8 cellular contexts compared by ENCODE assay signal in genomic region chr5:139439013-139439903, GRCh38. TPM values are rescaled to one million over a fixed set of nuclear protein-coding genes. Genes with fewer than 3 reads are reported as not detected.
A peak's percentile ranks its signal among the peaks of the same experiment; 100 is the strongest.
DNase-seq lines count a peak whose midpoint lies in the region; ATAC-seq and TF ChIP-seq lines count a peak whose summit lies in the region.

Gene DNAJC18, minus strand, starts transcription at chr5:139439525. Its CDS starts 80 bp downstream, at chr5:139439445.

- POLR2A ChIA-PET in BJ (lab: Charles Lee) = interaction anchor here (0.6 kb wide), 1 partner anchor 61 kb away, joined by 11 read pairs; no protein-coding TSS in a partner anchor
- POLR2A ChIA-PET in activated CD4-positive, alpha-beta T cell treated with anti-CD3 and anti-CD28 coated beads, Interleukin-2, amount 10 ng/mL, durations not matched to agents 7 days and 5 days (lab: Charles Lee) = interaction anchor here (0.6 kb wide), 1 partner anchor 1130 kb away, joined by 3 read pairs; no protein-coding TSS in a partner anchor

- DNase-seq in BJ (ENCODE audit: low read depth) = no peak
- peak; percentile 97 for DNase-seq in NCI-H69 (lab: John Stamatoyannopoulos, UW)
- peak; percentile 93 for DNase-seq in activated CD4-positive, alpha-beta T cell treated with anti-CD3 and anti-CD28 coated beads, Interleukin-2, amount 10 ng/mL, durations not matched to agents 7 days and 5 days
- DNase-seq in coronary artery (ENCODE audit: low spot score) = peak; percentile 93
- DNase-seq in left colon = peak; percentile 92 to 96
- DNase-seq in stimulated activated CD4-positive, alpha-beta T cell treated with anti-CD3 and anti-CD28 coated beads, Interleukin-2, amount 100 ng/mL, for 24 hours = peak; percentile 92 to 93

- TF ChIP-seq CTCF in BJ (IDR thresholded peaks at IDR 0.05; ENCODE audit: insufficient read depth, low read depth, low read length) (no peak), coronary artery (IDR thresholded peaks at IDR 0.05) (no peak)

- H3K9me3 Mint-ChIP-seq in activated CD4-positive, alpha-beta T cell treated with anti-CD3 and anti-CD28 coated beads, Interleukin-2, amount 10 ng/mL, durations not matched to agents 7 days and 5 days = no peaks in the 10 kb centered on the region

- peak within 1 kb of the TSS; percentile 96 to 98 for H3K27ac ChIP-seq in coronary artery

- H3K36me3 Mint-ChIP-seq in activated CD4-positive, alpha-beta T cell treated with anti-CD3 and anti-CD28 coated beads, Interleukin-2, amount 10 ng/mL, durations not matched to agents 7 days and 5 days (ENCODE audit: low read depth) = peaks cover 6% of the 10 kb centered on the region

- no peaks in the 10 kb centered on the region for H3K27me3 ChIP-seq in BJ (ENCODE audit: control insufficient read depth, insufficient read depth, low read length)

- intact Hi-C loops in left colon (cut with DNase I, micrococcal nuclease) = no loop called here

- H3K36me3 ChIP-seq in BJ (ENCODE audit: control insufficient read depth, insufficient read depth, low read length) = no peaks in the 10 kb centered on the region

- H3K27ac Mint-ChIP-seq in activated CD4-positive, alpha-beta T cell treated with anti-CD3 and anti-CD28 coated beads, Interleukin-2, amount 10 ng/mL, durations not matched to agents 7 days and 5 days = peak within 1 kb of the TSS; percentile 99

- CTCF ChIA-PET in BJ (lab: Yijun Ruan, JAX) = interaction anchor here (0.5 to 2.3 kb wide), 4 partner anchors 16 to 123 kb away, joined by 4 to 12 read pairs (median 7); no protein-coding TSS in a partner anchor
- CTCF ChIA-PET in activated CD4-positive, alpha-beta T cell treated with anti-CD3 and anti-CD28 coated beads, Interleukin-2, amount 10 ng/mL, durations not matched to agents 7 days and 5 days (lab: Charles Lee) = interaction anchor here (0.5 to 6.3 kb wide), 20 partner anchors 8 to 1107 kb away, joined by 3 to 49 read pairs (median 4); partner anchors contain the start of gene STING1

- no peaks in the 10 kb centered on the region for H3K27me3 Mint-ChIP-seq in activated CD4-positive, alpha-beta T cell treated with anti-CD3 and anti-CD28 coated beads, Interleukin-2, amount 10 ng/mL, durations not matched to agents 7 days and 5 days

- peak; percentile 87 for ATAC-seq in GM19328 (IDR thresholded peaks at IDR 0.05; ENCODE audit: unreplicated experiment)
- peak; percentile 85 for ATAC-seq in HG03460 (IDR thresholded peaks at IDR 0.05; ENCODE audit: unreplicated experiment)
- ATAC-seq in left colon = peak; percentile 98

- H3K4me3 Mint-ChIP-seq in activated CD4-positive, alpha-beta T cell treated with anti-CD3 and anti-CD28 coated beads, Interleukin-2, amount 10 ng/mL, durations not matched to agents 7 days and 5 days = peak within 1 kb of the TSS; percentile 94

- H3K4me3 ChIP-seq in BJ (ENCODE audit: low read depth, low read length) (peak within 1 kb of the TSS; percentile 69), coronary artery (peak within 1 kb of the TSS; percentile 93)

- peaks cover 59% of the 10 kb centered on the region for H3K4me1 Mint-ChIP-seq in activated CD4-positive, alpha-beta T cell treated with anti-CD3 and anti-CD28 coated beads, Interleukin-2, amount 10 ng/mL, durations not matched to agents 7 days and 5 days

RNA-seq across cellular contexts. Expression of gene DNAJC18, which starts in this region (rescaled TPM):
- polyA plus RNA-seq in BJ (2011; rRNA removed) = 5.2 and 9.3 TPM in 2 replicates
- 4.9 and 5.9 TPM in 2 replicates for polyA minus RNA-seq in BJ (2011; rRNA and poly(A)+ RNA removed)
- total RNA-seq in activated CD4-positive, alpha-beta T cell treated with anti-CD3 and anti-CD28 coated beads, Interleukin-2, amount 10 ng/mL, durations not matched to agents 7 days and 5 days = 1 to 10 TPM; 4.5 to 6.8 TPM
- total RNA-seq in left colon = 1 to 10 TPM; 2.4 to 4.6 TPM
